Comparison of ENCODE assay signal across 19 cellular contexts in genomic region chr17:55794681-55795080, GRCh38. TPM values are rescaled to one million over a fixed set of nuclear protein-coding genes. Genes with fewer than 3 reads are reported as not detected.
DNase-seq lines count a peak whose midpoint lies in the region; ATAC-seq, FAIRE-seq and TF ChIP-seq lines count a peak whose summit lies in the region.
"Had no signal": no experiment of that assay in that cellular context is flagged by ENCODE, and none has a peak within 500 bp of the region (broad histone marks: within the 10 kb centered on the region; RNA-seq: fewer than 3 reads in every experiment).

No MANE protein-coding gene starts in this region.

- DNase-seq in H54 (ENCODE audit: insufficient read length, low spot score) (no peak), Panc1 (ENCODE audit: low read depth, low spot score) (no peak), hepatocyte (ENCODE audit: low spot score) (no peak), NCI-H1092 (lab: John Stamatoyannopoulos, UW) (no peak), GM20000 (ENCODE audit: low spot score) (no peak), ascending aorta (ENCODE audit: low spot score in 2 of 2) (no peak)
- DNase-seq in activated T-helper 1 cell treated with anti-CD3 and anti-CD28 coated beads, Interleukin-12 subunit alpha, Interleukin-12 subunit beta, Interleukin-2, Interleukin-4 antibody, amounts not matched to agents 30 ng/mL and 10 ng/mL and 1 ng/mL, durations not matched to agents 14 hours and 24 hours and 36 hours (ENCODE audit: low spot score), result no peak
- DNase-seq: MM.1S, NCI-H1105, NCI-H1694, NCI-H2171, NCI-H446, SHP77, T-helper 17 cell had no signal

- no peaks in the 10 kb centered on the region for H3K9me3 Mint-ChIP-seq in activated T-helper 1 cell treated with anti-CD3 and anti-CD28 coated beads, Interleukin-12 subunit alpha, Interleukin-12 subunit beta, Interleukin-2, Interleukin-4 antibody, amounts not matched to agents 30 ng/mL and 10 ng/mL and 1 ng/mL, durations not matched to agents 14 hours and 24 hours and 36 hours

- no peaks in the 10 kb centered on the region for H3K36me3 Mint-ChIP-seq in activated T-helper 1 cell treated with anti-CD3 and anti-CD28 coated beads, Interleukin-12 subunit alpha, Interleukin-12 subunit beta, Interleukin-2, Interleukin-4 antibody, amounts not matched to agents 30 ng/mL and 10 ng/mL and 1 ng/mL, durations not matched to agents 14 hours and 24 hours and 36 hours (ENCODE audit: low read depth)

- no peak overlapping the region for H3K27ac Mint-ChIP-seq in activated T-helper 1 cell treated with anti-CD3 and anti-CD28 coated beads, Interleukin-12 subunit alpha, Interleukin-12 subunit beta, Interleukin-2, Interleukin-4 antibody, amounts not matched to agents 30 ng/mL and 10 ng/mL and 1 ng/mL, durations not matched to agents 14 hours and 24 hours and 36 hours
- H3K27ac Mint-ChIP-seq: T-helper 17 cell had no signal

- ATAC-seq in Panc1, result peak; percentile 60; the same call in 1 of the 2 replicates
- ATAC-seq: A549, T-helper 17 cell had no signal

- no peaks in the 10 kb centered on the region for H4K20me1 ChIP-seq in BLaER1 treated with 17β-estradiol and CSF1 and Interleukin-3, amounts not matched to agents 10 nM and 100 nM
- H4K20me1 ChIP-seq in hepatocyte (ENCODE audit: insufficient read depth, poor library complexity, severe bottlenecking), result no peaks in the 10 kb centered on the region

- intact Hi-C loops in Panc1 (cut with micrococcal nuclease; ENCODE audit: unreplicated experiment) (no loop called here), ascending aorta (cut with DNase I) (no loop called here)
- intact Hi-C loops in activated T-helper 1 cell treated with anti-CD3 and anti-CD28 coated beads, Interleukin-12 subunit alpha, Interleukin-12 subunit beta, Interleukin-2, Interleukin-4 antibody, amounts not matched to agents 30 ng/mL and 10 ng/mL and 1 ng/mL, durations not matched to agents 14 hours and 24 hours and 36 hours (cut with micrococcal nuclease), result no loop called here

- H3K9me3 ChIP-seq in BLaER1 treated with 17β-estradiol and CSF1 and Interleukin-3, amounts not matched to agents 10 nM and 100 nM (replicated peaks in 1 of 11), result peaks cover 9 to 30% (median 18%) of the 10 kb centered on the region in 11 experiments; a peak in 20 of 22 replicates
- H3K9me3 ChIP-seq in Panc1 (ENCODE audit: control insufficient read depth, insufficient read depth, low read depth, low read length) (no peaks in the 10 kb centered on the region), hepatocyte (ENCODE audit: low read depth) (no peaks in the 10 kb centered on the region), ascending aorta (peaks cover 0 to 6% of the 10 kb centered on the region in 2 donors)
- H3K9me3 ChIP-seq: A549, HAP-1 had no signal

- no TSS peak for BruUV-seq in Panc1 (replicated peaks; lab: Mats Ljungman, UMichigan)

- H3K79me2 ChIP-seq in hepatocyte, result no peaks in the 10 kb centered on the region

- TF ChIP-seq POLR2A in H54 (IDR thresholded peaks at IDR 0.05; ENCODE audit: low read depth, low read length), result no peak

- H3K4me1 ChIP-seq in BLaER1 treated with 17β-estradiol and CSF1 and Interleukin-3, amounts not matched to agents 10 nM and 100 nM, result peaks cover 0 to 37% (median 27%) of the 10 kb centered on the region in 10 experiments; a peak in 17 of 20 replicates
- H3K4me1 ChIP-seq in Panc1 (ENCODE audit: control insufficient read depth, insufficient read depth, low read length) (no peaks in the 10 kb centered on the region; the same call in 1 of the 2 replicates), hepatocyte (ENCODE audit: insufficient read depth) (no peaks in the 10 kb centered on the region), ascending aorta (no peaks in the 10 kb centered on the region)
- H3K4me1 ChIP-seq: A549 had no signal

- in situ Hi-C loops in Panc1 (cut with HindIII; ENCODE audit: low pct_unique_long_range_greater_than_20kb, low sequenced_read_pairs), result no loop called here

- H3K4me2 ChIP-seq in BLaER1 treated with 17β-estradiol and CSF1 and Interleukin-3, amounts not matched to agents 10 nM and 100 nM, result peak overlapping the region in 8 of 11 experiments; percentile 46 to 78 (median 54); a peak in 16 of 22 replicates
- H3K4me2 ChIP-seq in hepatocyte, result no peak overlapping the region
- H3K4me2 ChIP-seq: A549 had no signal

- peak overlapping the region in 5 of 11 experiments; percentile 1 to 37 (median 23); a peak in 7 of 22 replicates for H3K27ac ChIP-seq in BLaER1 treated with 17β-estradiol and CSF1 and Interleukin-3, amounts not matched to agents 10 nM and 100 nM
- H3K27ac ChIP-seq in Panc1 (ENCODE audit: low read length) (no peak overlapping the region), hepatocyte (peak overlapping the region; percentile 1), ascending aorta (no peak overlapping the region)
- H3K27ac ChIP-seq: A549, C4-2B had no signal

- no peak overlapping the region for H3K4me3 ChIP-seq in BLaER1 treated with 17β-estradiol and CSF1 and Interleukin-3, amounts not matched to agents 10 nM and 100 nM
- H3K4me3 ChIP-seq in Panc1 (ENCODE audit: low read depth in 2 of 2, low read length in 2 of 2) (no peak overlapping the region), hepatocyte (no peak overlapping the region), ascending aorta (no peak overlapping the region)
- H3K4me3 ChIP-seq: A549, HAP-1 had no signal

- H3K9me2 ChIP-seq in hepatocyte (replicated peaks; ENCODE audit: insufficient read depth), result no peaks in the 10 kb centered on the region

- WGBS in hepatocyte (ENCODE audit: low lambda C conversion rate, missing lambda C conversion rate), result 62% methylated on average over 2 of the region's 2 CpGs

- no peak overlapping the region for H3K4me3 Mint-ChIP-seq in activated T-helper 1 cell treated with anti-CD3 and anti-CD28 coated beads, Interleukin-12 subunit alpha, Interleukin-12 subunit beta, Interleukin-2, Interleukin-4 antibody, amounts not matched to agents 30 ng/mL and 10 ng/mL and 1 ng/mL, durations not matched to agents 14 hours and 24 hours and 36 hours
- H3K4me3 Mint-ChIP-seq: T-helper 17 cell had no signal

- H2AFZ ChIP-seq in hepatocyte, result no peak overlapping the region

- no peaks in the 10 kb centered on the region for H3K36me3 ChIP-seq in BLaER1 treated with 17β-estradiol and CSF1 and Interleukin-3, amounts not matched to agents 10 nM and 100 nM
- H3K36me3 ChIP-seq in Panc1 (ENCODE audit: control insufficient read depth, insufficient read depth, low read length) (no peaks in the 10 kb centered on the region), hepatocyte (replicated peaks; ENCODE audit: insufficient read depth, low read depth) (no peaks in the 10 kb centered on the region), ascending aorta (no peaks in the 10 kb centered on the region)
- H3K36me3 ChIP-seq: HAP-1 had no signal

- peak; percentile 11 for FAIRE-seq in H54 (lab: Jason Lieb, UNC)
- FAIRE-seq: A549, GM19239 had no signal

- CTCF ChIA-PET in Panc1 (lab: Charles Lee), result no interaction called here

- no peaks in the 10 kb centered on the region for H3K27me3 Mint-ChIP-seq in activated T-helper 1 cell treated with anti-CD3 and anti-CD28 coated beads, Interleukin-12 subunit alpha, Interleukin-12 subunit beta, Interleukin-2, Interleukin-4 antibody, amounts not matched to agents 30 ng/mL and 10 ng/mL and 1 ng/mL, durations not matched to agents 14 hours and 24 hours and 36 hours (ENCODE audit: insufficient read depth)

- H3K9ac ChIP-seq in BLaER1 treated with 17β-estradiol and CSF1 and Interleukin-3, amounts not matched to agents 10 nM and 100 nM, result peak overlapping the region in 2 of 11 experiments; percentile 6 to 47; a peak in 3 of 22 replicates

- POLR2A ChIA-PET in Panc1 (lab: Charles Lee), result no interaction called here

- TF ChIP-seq CTCF in Panc1 (IDR thresholded peaks at IDR 0.05) (no peak), hepatocyte (IDR thresholded peaks at IDR 0.05; ENCODE audit: poor library complexity) (no peak), GM20000 (IDR thresholded peaks at IDR 0.05; ENCODE audit: extremely low read depth, missing control alignments) (no peak), ascending aorta (IDR thresholded peaks at IDR 0.05) (no peak)

- H3K27me3 ChIP-seq in BLaER1 treated with 17β-estradiol and CSF1 and Interleukin-3, amounts not matched to agents 10 nM and 100 nM, result no peaks in the 10 kb centered on the region
- no peaks in the 10 kb centered on the region for H3K27me3 ChIP-seq in Panc1 (ENCODE audit: control insufficient read depth, insufficient read depth, low read length)
- H3K27me3 ChIP-seq in hepatocyte, result no peaks in the 10 kb centered on the region
- H3K27me3 ChIP-seq in ascending aorta, result no peaks in the 10 kb centered on the region

- H3K4me1 Mint-ChIP-seq in activated T-helper 1 cell treated with anti-CD3 and anti-CD28 coated beads, Interleukin-12 subunit alpha, Interleukin-12 subunit beta, Interleukin-2, Interleukin-4 antibody, amounts not matched to agents 30 ng/mL and 10 ng/mL and 1 ng/mL, durations not matched to agents 14 hours and 24 hours and 36 hours (ENCODE audit: low read depth), result no peaks in the 10 kb centered on the region
- H3K4me1 Mint-ChIP-seq: T-helper 17 cell had no signal

RNA-seq across cellular contexts. Expression of gene PCTP, which starts 43.8 kb away (rescaled TPM):
- total RNA-seq in Panc1 (2021; ENCODE audit: unreplicated experiment) (23.7 TPM), hepatocyte (35.4 and 36.4 TPM in 2 replicates), ascending aorta (17.8 TPM)
- 19.8 TPM for polyA plus RNA-seq in Panc1 (2012; ENCODE audit: insufficient read length)
- polyA plus RNA-seq in hepatocyte, result 22.7 and 24.3 TPM in 2 replicates
- 7.7 and 8.4 TPM in 2 replicates for total RNA-seq in activated T-helper 1 cell treated with anti-CD3 and anti-CD28 coated beads, Interleukin-12 subunit alpha, Interleukin-12 subunit beta, Interleukin-2, Interleukin-4 antibody, amounts not matched to agents 30 ng/mL and 10 ng/mL and 1 ng/mL, durations not matched to agents 14 hours and 24 hours and 36 hours
